25 cellular contexts compared by ENCODE assay signal in genomic region chr5:173486826-173487225, GRCh38.
"Had no signal": no experiment of that assay in that cellular context is flagged by ENCODE, and none has a peak within 500 bp of the region (broad histone marks: within the 10 kb centered on the region; RNA-seq: fewer than 3 reads in every experiment).

No MANE protein-coding gene starts in this region.

- ATAC-seq: activated CD4-positive, alpha-beta T cell treated with anti-CD3 and anti-CD28 coated beads for 36 hours; esophagus mucosa; heart left ventricle; left colon; mucosa of descending colon; T-helper 17 cell had no signal

- H3K36me3 ChIP-seq: cardiac muscle cell, heart left ventricle, spleen, thoracic aorta, upper lobe of left lung had no signal

- H3K27ac ChIP-seq: cardiac muscle cell, spleen, thoracic aorta, upper lobe of left lung had no signal

- H3K9me3 ChIP-seq: heart left ventricle, mucosa of descending colon, spleen, thoracic aorta, upper lobe of left lung had no signal

- H3K27me3 ChIP-seq: cardiac muscle cell, upper lobe of left lung had no signal

- DNase-seq: activated B cell treated with CpG ODN at 0.5 μM for 24 hours; activated CD4-positive, alpha-beta T cell treated with anti-CD3 and anti-CD28 coated beads for 36 hours; activated CD4-positive, alpha-beta T cell treated with anti-CD3 and anti-CD28 coated beads, Interleukin-2, amount 50 U/mL, for 4 hours; activated CD8-positive, alpha-beta memory T cell treated with anti-CD3 and anti-CD28 coated beads for 24 hours; activated naive CD4-positive, alpha-beta T cell treated with Interleukin-2 at 50 U/mL for 16 hours; activated naive CD8-positive, alpha-beta T cell treated with anti-CD3 and anti-CD28 coated beads for 36 hours; activated T-cell treated with anti-CD3 and anti-CD28 coated beads, Interleukin-2, amount 50 U/mL, for 48 hours; amygdala; dermis blood vessel endothelial cell; effector memory CD4-positive, alpha-beta T cell; heart left ventricle; left colon; mesenchymal stem cell; mucosa of descending colon; naive B cell; nucleus accumbens; spleen; stimulated activated CD4-positive, alpha-beta T cell treated with anti-CD3 and anti-CD28 coated beads, Interleukin-4, amount 100 ng/mL, for 1 hour; stimulated activated naive CD4-positive, alpha-beta T cell; SW 1271; T-helper 17 cell; upper lobe of left lung had no signal

- H3K4me3 ChIP-seq: cardiac muscle cell, heart left ventricle, mucosa of descending colon, spleen, thoracic aorta, upper lobe of left lung had no signal

- H3K4me1 ChIP-seq: heart left ventricle, spleen, upper lobe of left lung had no signal
